Comparison of ENCODE assay signal across 12 cellular contexts in genomic region chr9:41124250-41125108, GRCh38. TPM values are rescaled to one million over a fixed set of nuclear protein-coding genes. Genes with fewer than 3 reads are reported as not detected.
"Had no signal": no experiment of that assay in that cellular context is flagged by ENCODE, and none has a peak within 500 bp of the region (broad histone marks: within the 10 kb centered on the region; RNA-seq: fewer than 3 reads in every experiment).

No MANE protein-coding gene starts in this region.

RNA-seq across cellular contexts. Expression of gene FOXD4L6, which starts 4.0 kb away (rescaled TPM):
- total RNA-seq: activated CD4-positive, alpha-beta memory T cell treated with anti-CD3 and anti-CD28 coated beads for 36 hours; activated CD4-positive, alpha-beta T cell treated with anti-CD3 and anti-CD28 coated beads, Interleukin-2, amount 10 ng/mL, durations not matched to agents 24 days and 14 days; activated CD8-positive, alpha-beta memory T cell treated with anti-CD3 and anti-CD28 coated beads for 36 hours; activated naive CD4-positive, alpha-beta T cell treated with anti-CD3 and anti-CD28 coated beads for 36 hours; activated naive CD8-positive, alpha-beta T cell treated with anti-CD3 and anti-CD28 coated beads for 36 hours; ascending aorta; colonic mucosa; fibroblast of lung; fibroblast of villous mesenchyme; ovary; right atrium auricular region had no signal
- polyA plus RNA-seq: fibroblast of lung, mammary epithelial cell, ovary had no signal
